In genomic region chr12:32659908-32660440, GRCh38 we compare ENCODE assay signal across 13 cellular contexts. TPM values are rescaled to one million over a fixed set of nuclear protein-coding genes. Genes with fewer than 3 reads are reported as not detected.
DNase-seq lines count a peak whose midpoint lies in the region; ATAC-seq and TF ChIP-seq lines count a peak whose summit lies in the region.
"Had no signal": no experiment of that assay in that cellular context is flagged by ENCODE, and none has a peak within 500 bp of the region (broad histone marks: within the 10 kb centered on the region; RNA-seq: fewer than 3 reads in every experiment).

No MANE protein-coding gene starts in this region.

- H3K9ac ChIP-seq in DND-41 (ENCODE audit: low read depth, low read length), result no peak overlapping the region
- no peak overlapping the region for H3K9ac ChIP-seq in IMR-90 (ENCODE audit: low read depth, low read length)

- H3K56ac ChIP-seq in IMR-90 (ENCODE audit: extremely low read depth, insufficient read depth, low read length), result no peak overlapping the region

- no TSS peak for BruUV-seq in IMR-90 (replicated peaks; lab: Mats Ljungman, UMichigan)

- H3K27ac ChIP-seq in DND-41 (ENCODE audit: low read length) (no peak overlapping the region), IMR-90 (ENCODE audit: insufficient read depth, low read length) (no peak overlapping the region), esophagus squamous epithelium (peak overlapping the region in 3 of 4 donors; percentile 19 to 44 (median 32)), prostate gland (peak overlapping the region; percentile 7 to 33)
- H3K27ac ChIP-seq: colonic mucosa, foreskin keratinocyte, testis had no signal

- H2BK120ac ChIP-seq in IMR-90 (ENCODE audit: low read depth, low read length), result no peak overlapping the region

- H4K91ac ChIP-seq in IMR-90 (ENCODE audit: insufficient read depth, low read depth, low read length), result no peak overlapping the region; the same call in 1 of the 2 replicates

- H2BK5ac ChIP-seq in IMR-90 (ENCODE audit: low read depth, low read length, poor library complexity, severe bottlenecking), result no peak overlapping the region

- H3K4ac ChIP-seq in IMR-90 (ENCODE audit: low read depth, low read length), result no peak overlapping the region

- H3K23ac ChIP-seq in IMR-90 (ENCODE audit: low read depth, low read length), result no peak overlapping the region

- in situ Hi-C loops in IMR-90 (cut with MboI; ENCODE audit: low sequenced_read_pairs), result loop anchor here (5.0 kb wide), 1 partner anchor 203 kb away; no protein-coding TSS in a partner anchor

- no peak for TF ChIP-seq RAD21 in IMR-90 (IDR thresholded peaks at IDR 0.05; ENCODE audit: low read length)

- CTCF ChIA-PET in IMR-90 (lab: Yijun Ruan, JAX), result interaction anchor here (0.6 to 1.0 kb wide), 2 partner anchors 18 to 204 kb away, joined by 3 to 4 read pairs; no protein-coding TSS in a partner anchor

- no peak overlapping the region for H2AK9ac ChIP-seq in IMR-90 (replicated peaks; ENCODE audit: low read depth, low read length, poor library complexity)

- H3K4me2 ChIP-seq in DND-41 (ENCODE audit: insufficient read depth, low read length) (no peak overlapping the region), IMR-90 (ENCODE audit: low read depth, low read length) (no peak overlapping the region)

- POLR2A ChIA-PET in IMR-90 (lab: Charles Lee; ENCODE audit: unreplicated experiment), result no interaction called here

- H3K14ac ChIP-seq in IMR-90 (replicated peaks; ENCODE audit: low read depth, low read length), result no peak overlapping the region

- no peak overlapping the region for H2BK20ac ChIP-seq in IMR-90 (ENCODE audit: low read depth, low read length)

- H3K4me3 ChIP-seq in DND-41 (ENCODE audit: low read depth in 1 of 2, low read length in 2 of 2) (no peak overlapping the region), IMR-90 (ENCODE audit: insufficient read depth, low read depth, low read length) (no peak overlapping the region), esophagus squamous epithelium (no peak overlapping the region), prostate gland (no peak overlapping the region)
- H3K4me3 ChIP-seq: colonic mucosa, testis had no signal

- no peak overlapping the region for H4K5ac ChIP-seq in IMR-90 (ENCODE audit: low read depth, low read length)

- no peaks in the 10 kb centered on the region for H3K9me1 ChIP-seq in IMR-90 (ENCODE audit: insufficient read depth, low read length)

- H3K9me3 ChIP-seq in DND-41 (ENCODE audit: insufficient read depth, low read length, severe bottlenecking) (no peaks in the 10 kb centered on the region), IMR-90 (ENCODE audit: control insufficient read depth, insufficient read depth, low read length) (no peaks in the 10 kb centered on the region), esophagus squamous epithelium (no peaks in the 10 kb centered on the region), prostate gland (no peaks in the 10 kb centered on the region)
- H3K9me3 ChIP-seq: colonic mucosa, testis had no signal

- H3K27me3 ChIP-seq in DND-41 (ENCODE audit: insufficient read depth, low read length, poor library complexity), result no peaks in the 10 kb centered on the region
- H3K27me3 ChIP-seq in IMR-90 (ENCODE audit: control insufficient read depth, insufficient read depth, low read length), result no peaks in the 10 kb centered on the region
- H3K27me3 ChIP-seq in esophagus squamous epithelium, result no peaks in the 10 kb centered on the region
- H3K27me3 ChIP-seq in prostate gland (replicated peaks; ENCODE audit: insufficient read depth), result no peaks in the 10 kb centered on the region
- H3K27me3 ChIP-seq: colonic mucosa, foreskin keratinocyte, testis had no signal

- TF ChIP-seq CTCF in DND-41 (IDR thresholded peaks at IDR 0.05; ENCODE audit: borderline replicate concordance, extremely low read depth, low read length, poor library complexity, severe bottlenecking), result no peak
- no peak for TF ChIP-seq CTCF in IMR-90 (conservative IDR thresholded peaks at IDR 0.05; ENCODE audit: low read depth, low read length)
- TF ChIP-seq CTCF in esophagus squamous epithelium (IDR thresholded peaks at IDR 0.05), result no peak
- TF ChIP-seq CTCF in prostate gland (IDR thresholded peaks at IDR 0.05), result no peak

- peak; percentile 29; the same call in 1 of the 3 replicates for ATAC-seq in DND-41 (ENCODE audit: insufficient read depth, low read depth)
- peak; percentile 47 for ATAC-seq in IMR-90 (ENCODE audit: low read depth)
- ATAC-seq: foreskin keratinocyte had no signal

- no peaks in the 10 kb centered on the region for H3K79me2 ChIP-seq in DND-41 (ENCODE audit: insufficient read depth, low read length)

- intact Hi-C loops in IMR-90 (cut with micrococcal nuclease) (loop anchor here (5.0 kb wide), 1 partner anchor 113 kb away; no protein-coding TSS in a partner anchor), esophagus squamous epithelium (cut with DNase I) (loop anchor here (5.0 kb wide), 1 partner anchor 203 kb away; no protein-coding TSS in a partner anchor), prostate gland (cut with DNase I) (loop anchor here (5.0 kb wide), 1 partner anchor 203 kb away; no protein-coding TSS in a partner anchor)

- H2AK5ac ChIP-seq in IMR-90 (ENCODE audit: low read depth, low read length), result no peak overlapping the region

- H3K79me1 ChIP-seq in IMR-90 (ENCODE audit: low read depth in 1 of 2, low read length in 2 of 2), result no peaks in the 10 kb centered on the region

- dilution Hi-C loops in IMR-90 (cut with HindIII; ENCODE audit: low sequenced_read_pairs, unreplicated experiment), result no loop called here

- H2AFZ ChIP-seq in DND-41 (ENCODE audit: low read depth, low read length), result no peak overlapping the region; the same call in 1 of the 2 replicates
- no peak overlapping the region for H2AFZ ChIP-seq in IMR-90 (replicated peaks; ENCODE audit: low read length, poor library complexity)

- no peak overlapping the region for H3K18ac ChIP-seq in IMR-90 (ENCODE audit: low read depth, low read length)

- no CpG with 5 or more reads among the region's 6 CpGs for WGBS in IMR-90 (ENCODE audit: extremely low coverage in 2 of 2, insufficient read length in 1 of 2), 2 experiments
- 30 to 38% methylated on average over 5 to 6 of the region's 6 CpGs for WGBS in esophagus squamous epithelium, 2 donors
- 24% methylated on average over 6 of the region's 6 CpGs for WGBS in prostate gland

- TF ChIP-seq POLR2A in IMR-90 (IDR thresholded peaks at IDR 0.05; ENCODE audit: low read depth, low read length) (no peak), esophagus squamous epithelium (IDR thresholded peaks at IDR 0.05) (no peak), prostate gland (IDR thresholded peaks at IDR 0.05) (no peak)

- H3K36me3 ChIP-seq in DND-41 (ENCODE audit: insufficient read depth, low read length), result no peaks in the 10 kb centered on the region
- no peaks in the 10 kb centered on the region for H3K36me3 ChIP-seq in IMR-90 (ENCODE audit: control insufficient read depth, insufficient read depth, low read length)
- H3K36me3 ChIP-seq in esophagus squamous epithelium, result no peaks in the 10 kb centered on the region
- H3K36me3 ChIP-seq in prostate gland, result no peaks in the 10 kb centered on the region
- H3K36me3 ChIP-seq: colonic mucosa had no signal

- peaks cover 13% of the 10 kb centered on the region; the same call in 1 of the 2 replicates for H3K4me1 ChIP-seq in DND-41 (ENCODE audit: insufficient read depth, low read length)
- H3K4me1 ChIP-seq in IMR-90 (ENCODE audit: control insufficient read depth, insufficient read depth, low read length), result 0 out of 2 replicates have a peak, but pooled peaks cover 2% of the 10 kb centered on the region
- H3K4me1 ChIP-seq in esophagus squamous epithelium, result peaks cover 0 to 12% (median 4%) of the 10 kb centered on the region in 3 donors
- no peaks in the 10 kb centered on the region for H3K4me1 ChIP-seq in prostate gland (replicated peaks)
- H3K4me1 ChIP-seq: colonic mucosa, foreskin keratinocyte, testis had no signal

- no peak overlapping the region for H2BK15ac ChIP-seq in IMR-90 (ENCODE audit: low read depth, low read length)

- DNase-seq in DND-41, result no peak
- no peak for DNase-seq in IMR-90
- DNase-seq in esophagus squamous epithelium (lab: John Stamatoyannopoulos, UW), result no peak
- DNase-seq in prostate gland (ENCODE audit: low spot score), result peak; percentile 48
- DNase-seq in cerebellar cortex (ENCODE audit: low spot score), result no peak
- no peak for DNase-seq in glomerular visceral epithelial cell (ENCODE audit: extremely low spot score)
- no peak for DNase-seq in NCI-H2107 (lab: John Stamatoyannopoulos, UW)
- DNase-seq: AML-193, colonic mucosa, foreskin keratinocyte, H7, NCI-H1436 treated with DMSO at 0.1 percent for 48 hours, testis had no signal

- no peaks in the 10 kb centered on the region for H4K20me1 ChIP-seq in DND-41 (ENCODE audit: insufficient read depth, low read length)
- H4K20me1 ChIP-seq in IMR-90 (ENCODE audit: insufficient read depth, low read length), result no peaks in the 10 kb centered on the region

- no peak overlapping the region for H4K8ac ChIP-seq in IMR-90 (ENCODE audit: low read depth in 2 of 2, low read length in 2 of 2)

TF ChIP-seq in IMR-90, 13 proteins besides CTCF, POLR2A, EP300 and RAD21:
- TF ChIP-seq FOS (IDR thresholded peaks at IDR 0.05; ENCODE audit: low read depth, low read length), result no peak
- TF ChIP-seq NFE2L2 (IDR thresholded peaks at IDR 0.05; ENCODE audit: low read depth, low read length), result no peak
- no peak for TF ChIP-seq ELK1 (IDR thresholded peaks at IDR 0.05; ENCODE audit: borderline replicate concordance, low read depth, low read length)
- TF ChIP-seq RFX5 (IDR thresholded peaks at IDR 0.05; ENCODE audit: low read depth, low read length), result no peak
TF ChIP-seq in IMR-90: peak in this region for 0.

RNA-seq across cellular contexts. Expression of gene DNM1L, which starts 19.1 kb away (rescaled TPM):
- total RNA-seq in IMR-90 (2012; rRNA removed) (70.1 and 102 TPM in 2 replicates), esophagus squamous epithelium (10 to 100 TPM; 28.2 to 66.2 (median 48.6) TPM), prostate gland (10 to 100 TPM; 37.3 to 47.5 TPM)
- 36.7 and 44.8 TPM in 2 replicates for polyA plus RNA-seq in IMR-90 (2012; rRNA removed)
- polyA plus RNA-seq in IMR-90 (2012; cell fraction: cytosol; rRNA removed), result 8.0 and 9.4 TPM in 2 replicates
- 13.5 and 72.4 TPM in 2 replicates for polyA plus RNA-seq in IMR-90 (2012; cell fraction: nucleus; rRNA removed; ENCODE audit: low replicate concordance)

Comparison
In these comparisons a context has a peak if more than half of its experiments do, and no peak if none do; other contexts are left out.
1. H3K27ac ChIP-seq: peak in esophagus squamous epithelium (3 of 4) and prostate gland (2 of 2); none in DND-41 (single experiment) and IMR-90 (single experiment).